Comparison of ENCODE assay signal across 18 cellular contexts in the genomic region with DNA sequence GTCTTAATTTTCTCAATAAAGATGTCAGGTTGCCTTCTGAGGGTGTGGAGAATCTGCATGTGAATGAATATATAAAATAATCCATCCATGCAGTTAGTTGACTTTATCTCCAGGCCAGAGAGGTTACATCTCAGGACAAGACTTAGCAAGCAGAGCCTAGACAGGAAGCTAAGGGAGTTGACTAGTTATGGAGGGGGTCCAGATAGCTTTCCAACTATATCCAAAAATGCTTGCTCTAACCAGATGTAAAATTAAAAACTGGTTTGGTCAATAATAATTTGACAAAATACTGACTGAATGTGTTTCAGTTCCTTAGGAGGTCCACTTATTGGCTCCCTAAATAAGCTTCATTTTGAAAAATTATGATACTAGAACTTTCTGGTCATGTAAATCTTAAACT.
DNase-seq lines count a peak whose midpoint lies in the region; ATAC-seq and TF ChIP-seq lines count a peak whose summit lies in the region.
"Had no signal": no experiment of that assay in that cellular context is flagged by ENCODE, and none has a peak within 500 bp of the region (broad histone marks: within the 10 kb centered on the region; RNA-seq: fewer than 3 reads in every experiment).

No MANE protein-coding gene starts in this region.

- no peaks in the 10 kb centered on the region for H3K9me2 ChIP-seq in SK-N-SH

- POLR2A ChIA-PET in SK-N-SH (lab: Yijun Ruan, JAX) = no interaction called here

- no peaks in the 10 kb centered on the region for H3K27me3 ChIP-seq in SK-N-SH (ENCODE audit: insufficient read depth)
- no peaks in the 10 kb centered on the region for H3K27me3 ChIP-seq in osteoblast (ENCODE audit: insufficient read depth, low read length)
- no peaks in the 10 kb centered on the region for H3K27me3 ChIP-seq in thyroid gland
- H3K27me3 ChIP-seq in esophagus squamous epithelium = no peaks in the 10 kb centered on the region
- H3K27me3 ChIP-seq: MG63 had no signal

- no peaks in the 10 kb centered on the region for H3K9me3 Mint-ChIP-seq in natural killer cell

- TF ChIP-seq RAD21 in SK-N-SH (IDR thresholded peaks at IDR 0.05; ENCODE audit: low read length) = no peak

- H3K27ac Mint-ChIP-seq in natural killer cell = no peak overlapping the region

- ATAC-seq in SK-N-SH treated with all-trans-retinoic acid at 6 μM for 48 hours (no peak), natural killer cell (no peak)
- ATAC-seq: GM12878 had no signal

- TF ChIP-seq EP300 in SK-N-SH (IDR thresholded peaks at IDR 0.05; ENCODE audit: borderline replicate concordance in 1 of 2, low read depth in 1 of 2, low read length in 1 of 2) = no peak

- H3K4me3 ChIP-seq in SK-N-SH (ENCODE audit: low read depth in 2 of 2, low read length in 1 of 2) (no peak overlapping the region), astrocyte of the spinal cord (ENCODE audit: low read depth, low read length) (no peak overlapping the region), osteoblast (ENCODE audit: insufficient read depth, low read length) (no peak overlapping the region), thyroid gland (replicated peaks in 1 of 3) (no peak overlapping the region), esophagus squamous epithelium (no peak overlapping the region)
- H3K4me3 ChIP-seq: GM12878, MG63 had no signal

- DNase-seq in SK-N-SH (no peak), astrocyte of the spinal cord (ENCODE audit: low read depth, low spot score) (peak; percentile 13), osteoblast (ENCODE audit: insufficient read length, low spot score, missing footprints) (no peak), thyroid gland (no peak), OCI-M2 (lab: John Stamatoyannopoulos, UW; ENCODE audit: unreplicated experiment) (no peak), esophagus squamous epithelium (lab: John Stamatoyannopoulos, UW) (no peak), natural killer cell (no peak)
- DNase-seq: 8988T; Calu3; CD4-positive, CD25-positive, alpha-beta regulatory T cell; KG1; MG63; NCI-H1105; NCI-H1930; NCI-H2171; NCI-H748 treated with DMSO at 0.1 percent for 48 hours had no signal

- intact Hi-C loops in thyroid gland (cut with DNase I) = no loop called here
- intact Hi-C loops in esophagus squamous epithelium (cut with DNase I) = no loop called here
- intact Hi-C loops in natural killer cell (cut with micrococcal nuclease) = no loop called here

- H3K27ac ChIP-seq in SK-N-SH (ENCODE audit: low read depth in 2 of 2, low read length in 1 of 2) (peak overlapping the region; percentile 29 to 74), osteoblast (ENCODE audit: low read depth, low read length) (peak overlapping the region; percentile 70), thyroid gland (peak overlapping the region in 2 of 3 donors; percentile 17 to 41), esophagus squamous epithelium (peak overlapping the region in 1 of 4 donors; percentile 21)

- no peaks in the 10 kb centered on the region for H3K36me3 Mint-ChIP-seq in natural killer cell

- H3K36me3 ChIP-seq in SK-N-SH (replicated peaks in 1 of 2; ENCODE audit: control insufficient read depth in 1 of 2, insufficient read depth in 2 of 2, low read length in 1 of 2) = peaks cover 9 to 21% of the 10 kb centered on the region in 2 experiments
- H3K36me3 ChIP-seq in osteoblast (ENCODE audit: insufficient read depth, low read length) = peaks cover 3% of the 10 kb centered on the region
- no peaks in the 10 kb centered on the region for H3K36me3 ChIP-seq in thyroid gland
- H3K36me3 ChIP-seq in esophagus squamous epithelium = peaks cover 0 to 19% (median 4%) of the 10 kb centered on the region in 3 donors
- H3K36me3 ChIP-seq: MG63 had no signal

- no peak overlapping the region for H3K4me3 Mint-ChIP-seq in natural killer cell
- H3K4me3 Mint-ChIP-seq: CD4-positive, CD25-positive, alpha-beta regulatory T cell had no signal

- H3K79me2 ChIP-seq in SK-N-SH (ENCODE audit: insufficient read depth) (0 out of 2 replicates have a peak, but pooled peaks cover 4% of the 10 kb centered on the region), osteoblast (ENCODE audit: insufficient read depth, low read length) (no peaks in the 10 kb centered on the region)

- H3K9me3 ChIP-seq in SK-N-SH (no peaks in the 10 kb centered on the region; the same call in 1 of the 2 replicates), osteoblast (ENCODE audit: low read depth, low read length) (no peaks in the 10 kb centered on the region), thyroid gland (no peaks in the 10 kb centered on the region), esophagus squamous epithelium (no peaks in the 10 kb centered on the region)
- H3K9me3 ChIP-seq: MG63 had no signal

- in situ Hi-C loops in astrocyte of the spinal cord (cut with HindIII; ENCODE audit: low sequenced_read_pairs) = no loop called here

- TF ChIP-seq CTCF in SK-N-SH (IDR thresholded peaks at IDR 0.05) (no peak), astrocyte of the spinal cord (IDR thresholded peaks at IDR 0.05; ENCODE audit: low read depth, low read length) (no peak), osteoblast (IDR thresholded peaks at IDR 0.05; ENCODE audit: extremely low read depth, low read depth, low read length) (no peak), thyroid gland (IDR thresholded peaks at IDR 0.05) (no peak), esophagus squamous epithelium (IDR thresholded peaks at IDR 0.05) (no peak), natural killer cell (IDR thresholded peaks at IDR 0.05) (no peak)

- H4K20me1 ChIP-seq in SK-N-SH (ENCODE audit: insufficient read depth) = no peaks in the 10 kb centered on the region
- no peaks in the 10 kb centered on the region for H4K20me1 ChIP-seq in osteoblast (ENCODE audit: insufficient read depth, low read length)

- CTCF ChIA-PET in SK-N-SH (lab: Yijun Ruan, JAX) = no interaction called here

- peaks cover 0 to 19% of the 10 kb centered on the region in 2 experiments; a peak in 3 of 4 replicates for H3K4me1 ChIP-seq in SK-N-SH (ENCODE audit: control insufficient read depth in 1 of 2, insufficient read depth in 2 of 2, low read depth in 1 of 2, low read length in 1 of 2)
- H3K4me1 ChIP-seq in osteoblast (ENCODE audit: insufficient read depth, low read length) = peaks cover 27% of the 10 kb centered on the region
- H3K4me1 ChIP-seq in thyroid gland = peaks cover 12 to 13% of the 10 kb centered on the region in 2 donors
- H3K4me1 ChIP-seq in esophagus squamous epithelium = no peaks in the 10 kb centered on the region

- peaks cover 3% of the 10 kb centered on the region for H3F3A ChIP-seq in SK-N-SH (replicated peaks; ENCODE audit: insufficient read depth)

- H3K9ac ChIP-seq in SK-N-SH = no peak overlapping the region

- H3K4me1 Mint-ChIP-seq in natural killer cell = peaks cover 4 to 18% of the 10 kb centered on the region in 2 donors

- H3K27me3 Mint-ChIP-seq in natural killer cell (ENCODE audit: low read depth in 2 of 2) = no peaks in the 10 kb centered on the region
- H3K27me3 Mint-ChIP-seq: CD4-positive, CD25-positive, alpha-beta regulatory T cell had no signal

- TF ChIP-seq POLR2A in thyroid gland (IDR thresholded peaks at IDR 0.05) (no peak), esophagus squamous epithelium (IDR thresholded peaks at IDR 0.05) (no peak)

- H2AFZ ChIP-seq in SK-N-SH (ENCODE audit: low read depth) = no peak overlapping the region
- H2AFZ ChIP-seq in osteoblast (ENCODE audit: low read length) = no peak overlapping the region

- H3K4me2 ChIP-seq in SK-N-SH = no peak overlapping the region
- peak overlapping the region; percentile 57 for H3K4me2 ChIP-seq in osteoblast (ENCODE audit: insufficient read depth, low read length)

TF ChIP-seq in SK-N-SH, 30 proteins besides CTCF, POLR2A, EP300 and RAD21:
- no peak for TF ChIP-seq POLR2AphosphoS5 (IDR thresholded peaks at IDR 0.05; ENCODE audit: low read depth, low read length)
- TF ChIP-seq GATA2 (CRISPR knock-in tag; IDR thresholded peaks at IDR 0.05) = no peak
- no peak for TF ChIP-seq TCF12 (IDR thresholded peaks at IDR 0.05)
- TF ChIP-seq, protein P1, sequence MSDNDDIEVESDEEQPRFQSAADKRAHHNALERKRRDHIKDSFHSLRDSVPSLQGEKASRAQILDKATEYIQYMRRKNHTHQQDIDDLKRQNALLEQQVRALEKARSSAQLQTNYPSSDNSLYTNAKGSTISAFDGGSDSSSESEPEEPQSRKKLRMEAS (IDR thresholded peaks at IDR 0.05; ENCODE audit: low read depth) = no peak
- TF ChIP-seq SMC3 (IDR thresholded peaks at IDR 0.05; ENCODE audit: low read depth, low read length) = no peak

TF ChIP-seq in SK-N-SH treated with all-trans-retinoic acid at 6 μM for 48 hours, 23 proteins besides CTCF, POLR2A, EP300 and RAD21 (continues in another document):
- no peak for TF ChIP-seq TOX (CRISPR knock-in tag; IDR thresholded peaks at IDR 0.05; ENCODE audit: borderline replicate concordance)
- no peak for TF ChIP-seq OSR1 (CRISPR knock-in tag; IDR thresholded peaks at IDR 0.05)
- no peak for TF ChIP-seq ESRRG (CRISPR knock-in tag; IDR thresholded peaks at IDR 0.05)
- no peak for TF ChIP-seq GLIS3 (CRISPR knock-in tag; IDR thresholded peaks at IDR 0.05)
- TF ChIP-seq ZFP30 (CRISPR knock-in tag; IDR thresholded peaks at IDR 0.05) = no peak
- no peak for TF ChIP-seq TCF4 (CRISPR knock-in tag; IDR thresholded peaks at IDR 0.05; ENCODE audit: borderline replicate concordance)
- TF ChIP-seq, protein P2, sequence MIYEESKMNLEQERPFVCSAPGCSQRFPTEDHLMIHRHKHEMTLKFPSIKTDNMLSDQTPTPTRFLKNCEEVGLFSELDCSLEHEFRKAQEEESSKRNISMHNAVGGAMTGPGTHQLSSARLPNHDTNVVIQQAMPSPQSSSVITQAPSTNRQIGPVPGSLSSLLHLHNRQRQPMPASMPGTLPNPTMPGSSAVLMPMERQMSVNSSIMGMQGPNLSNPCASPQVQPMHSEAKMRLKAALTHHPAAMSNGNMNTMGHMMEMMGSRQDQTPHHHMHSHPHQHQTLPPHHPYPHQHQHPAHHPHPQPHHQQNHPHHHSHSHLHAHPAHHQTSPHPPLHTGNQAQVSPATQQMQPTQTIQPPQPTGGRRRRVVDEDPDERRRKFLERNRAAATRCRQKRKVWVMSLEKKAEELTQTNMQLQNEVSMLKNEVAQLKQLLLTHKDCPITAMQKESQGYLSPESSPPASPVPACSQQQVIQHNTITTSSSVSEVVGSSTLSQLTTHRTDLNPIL (CRISPR knock-in tag; IDR thresholded peaks at IDR 0.05; ENCODE audit: low read depth) = no peak
- TF ChIP-seq, protein P3, sequence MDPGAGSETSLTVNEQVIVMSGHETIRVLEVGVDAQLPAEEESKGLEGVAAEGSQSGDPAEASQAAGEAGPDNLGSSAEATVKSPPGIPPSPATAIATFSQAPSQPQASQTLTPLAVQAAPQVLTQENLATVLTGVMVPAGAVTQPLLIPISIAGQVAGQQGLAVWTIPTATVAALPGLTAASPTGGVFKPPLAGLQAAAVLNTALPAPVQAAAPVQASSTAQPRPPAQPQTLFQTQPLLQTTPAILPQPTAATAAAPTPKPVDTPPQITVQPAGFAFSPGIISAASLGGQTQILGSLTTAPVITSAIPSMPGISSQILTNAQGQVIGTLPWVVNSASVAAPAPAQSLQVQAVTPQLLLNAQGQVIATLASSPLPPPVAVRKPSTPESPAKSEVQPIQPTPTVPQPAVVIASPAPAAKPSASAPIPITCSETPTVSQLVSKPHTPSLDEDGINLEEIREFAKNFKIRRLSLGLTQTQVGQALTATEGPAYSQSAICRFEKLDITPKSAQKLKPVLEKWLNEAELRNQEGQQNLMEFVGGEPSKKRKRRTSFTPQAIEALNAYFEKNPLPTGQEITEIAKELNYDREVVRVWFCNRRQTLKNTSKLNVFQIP (CRISPR knock-in tag; IDR thresholded peaks at IDR 0.05; ENCODE audit: borderline replicate concordance, low read depth) = no peak
